1 cellular context compared by ENCODE assay signal in the genomic region with DNA sequence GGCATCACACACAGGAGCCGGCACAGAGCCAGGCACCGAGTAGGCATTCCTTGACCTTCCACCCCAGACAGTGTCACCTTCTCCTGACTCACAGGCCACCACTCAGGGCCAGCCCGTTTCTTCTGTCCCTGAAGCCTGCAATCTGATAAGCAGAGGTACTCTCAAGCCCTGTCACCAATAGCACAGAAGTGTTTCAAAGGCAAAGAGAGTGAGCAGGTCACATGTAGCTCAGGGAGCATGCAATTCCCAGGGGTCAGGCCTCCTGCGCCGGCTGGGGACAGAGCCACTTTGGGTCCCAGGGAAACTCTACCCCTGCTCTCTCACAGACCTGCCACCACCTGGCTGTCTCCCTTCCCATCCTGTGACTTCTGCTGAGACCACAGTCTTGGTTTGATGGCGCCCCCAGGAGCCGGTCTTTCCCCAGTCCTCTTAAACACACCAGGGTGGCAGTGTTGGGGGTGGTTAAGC.
TF ChIP-seq lines count a peak whose summit lies in the region.

No MANE protein-coding gene starts in this region.

TF ChIP-seq in HepG2, 621 proteins besides CTCF, POLR2A, EP300 and RAD21 (continued from another document and continues in another):
- TF ChIP-seq, protein P1, sequence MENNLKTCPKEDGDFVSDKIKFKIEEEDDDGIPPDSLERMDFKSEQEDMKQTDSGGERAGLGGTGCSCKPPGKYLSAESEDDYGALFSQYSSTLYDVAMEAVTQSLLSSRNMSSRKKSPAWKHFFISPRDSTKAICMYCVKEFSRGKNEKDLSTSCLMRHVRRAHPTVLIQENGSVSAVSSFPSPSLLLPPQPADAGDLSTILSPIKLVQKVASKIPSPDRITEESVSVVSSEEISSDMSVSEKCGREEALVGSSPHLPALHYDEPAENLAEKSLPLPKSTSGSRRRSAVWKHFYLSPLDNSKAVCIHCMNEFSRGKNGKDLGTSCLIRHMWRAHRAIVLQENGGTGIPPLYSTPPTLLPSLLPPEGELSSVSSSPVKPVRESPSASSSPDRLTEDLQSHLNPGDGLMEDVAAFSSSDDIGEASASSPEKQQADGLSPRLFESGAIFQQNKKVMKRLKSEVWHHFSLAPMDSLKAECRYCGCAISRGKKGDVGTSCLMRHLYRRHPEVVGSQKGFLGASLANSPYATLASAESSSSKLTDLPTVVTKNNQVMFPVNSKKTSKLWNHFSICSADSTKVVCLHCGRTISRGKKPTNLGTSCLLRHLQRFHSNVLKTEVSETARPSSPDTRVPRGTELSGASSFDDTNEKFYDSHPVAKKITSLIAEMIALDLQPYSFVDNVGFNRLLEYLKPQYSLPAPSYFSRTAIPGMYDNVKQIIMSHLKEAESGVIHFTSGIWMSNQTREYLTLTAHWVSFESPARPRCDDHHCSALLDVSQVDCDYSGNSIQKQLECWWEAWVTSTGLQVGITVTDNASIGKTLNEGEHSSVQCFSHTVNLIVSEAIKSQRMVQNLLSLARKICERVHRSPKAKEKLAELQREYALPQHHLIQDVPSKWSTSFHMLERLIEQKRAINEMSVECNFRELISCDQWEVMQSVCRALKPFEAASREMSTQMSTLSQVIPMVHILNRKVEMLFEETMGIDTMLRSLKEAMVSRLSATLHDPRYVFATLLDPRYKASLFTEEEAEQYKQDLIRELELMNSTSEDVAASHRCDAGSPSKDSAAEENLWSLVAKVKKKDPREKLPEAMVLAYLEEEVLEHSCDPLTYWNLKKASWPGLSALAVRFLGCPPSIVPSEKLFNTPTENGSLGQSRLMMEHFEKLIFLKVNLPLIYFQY (CRISPR knock-in tag; IDR thresholded peaks at IDR 0.05; ENCODE audit: borderline replicate concordance) = 0 out of 2 replicates have a peak, but pooled peaks have one; percentile 32
- TF ChIP-seq MYNN (CRISPR knock-in tag; IDR thresholded peaks at IDR 0.05; ENCODE audit: low read depth) (no peak), ZNF331 (CRISPR knock-in tag; IDR thresholded peaks at IDR 0.05) (no peak), SMAD3 (CRISPR knock-in tag; IDR thresholded peaks at IDR 0.05) (no peak), USF2 (IDR thresholded peaks at IDR 0.05; ENCODE audit: low read depth, low read length) (no peak), USF2 (CRISPR knock-in tag; IDR thresholded peaks at IDR 0.05; ENCODE audit: borderline replicate concordance) (peak; percentile 43; the same call in 1 of the 2 replicates), MEIS1 (CRISPR knock-in tag; IDR thresholded peaks at IDR 0.05; ENCODE audit: borderline replicate concordance) (peak; percentile 73; the same call in 1 of the 2 replicates), BORCS8-MEF2B (CRISPR knock-in tag; IDR thresholded peaks at IDR 0.05) (0 out of 2 replicates have a peak, but pooled peaks have one; percentile 29), ZNF674 (CRISPR knock-in tag; IDR thresholded peaks at IDR 0.05; ENCODE audit: low read depth) (no peak), TARDBP (CRISPR knock-in tag; IDR thresholded peaks at IDR 0.05) (peak; percentile 62; the same call in 1 of the 2 replicates), ARNT2 (CRISPR knock-in tag; IDR thresholded peaks at IDR 0.05; ENCODE audit: low read depth) (no peak), ZZZ3 (CRISPR knock-in tag; IDR thresholded peaks at IDR 0.05; ENCODE audit: borderline replicate concordance) (no peak), XRCC5 (optimal IDR thresholded peaks at IDR 0.05; ENCODE audit: low read length) (peak; percentile 26), LCORL (IDR thresholded peaks at IDR 0.05) (no peak), LCORL (CRISPR knock-in tag; IDR thresholded peaks at IDR 0.05) (peak; percentile 84), GTF2F1 (IDR thresholded peaks at IDR 0.05; ENCODE audit: low read length) (no peak), ZMYM3 (CRISPR knock-in tag; IDR thresholded peaks at IDR 0.05) (0 out of 2 replicates have a peak, but pooled peaks have one; percentile 33), FOXA3 (CRISPR knock-in tag; IDR thresholded peaks at IDR 0.05) (peak; percentile 38; the same call in 1 of the 2 replicates), POGK (CRISPR knock-in tag; conservative IDR thresholded peaks at IDR 0.05) (peak; percentile 50; the same call in 1 of the 2 replicates), ZNF567 (CRISPR knock-in tag; IDR thresholded peaks at IDR 0.05; ENCODE audit: borderline replicate concordance) (0 out of 2 replicates have a peak, but pooled peaks have one; percentile 39), SALL1 (CRISPR knock-in tag; IDR thresholded peaks at IDR 0.05) (peak; percentile 59), FOXC1 (CRISPR knock-in tag; IDR thresholded peaks at IDR 0.05; ENCODE audit: borderline replicate concordance) (peak; percentile 85), TFDP2 (CRISPR knock-in tag; IDR thresholded peaks at IDR 0.05) (no peak), ZNF432 (CRISPR knock-in tag; IDR thresholded peaks at IDR 0.05; ENCODE audit: borderline replicate concordance) (no peak), ZNF550 (CRISPR knock-in tag; IDR thresholded peaks at IDR 0.05; ENCODE audit: borderline replicate concordance) (0 out of 2 replicates have a peak, but pooled peaks have one; percentile 27), ZNF775 (CRISPR knock-in tag; IDR thresholded peaks at IDR 0.05; ENCODE audit: borderline replicate concordance) (no peak), HCFC1 (IDR thresholded peaks at IDR 0.05; ENCODE audit: low read depth, low read length) (no peak), PAXIP1 (CRISPR knock-in tag; conservative IDR thresholded peaks at IDR 0.05) (peak; percentile 37; the same call in 1 of the 2 replicates), ZNF605 (CRISPR knock-in tag; IDR thresholded peaks at IDR 0.05) (0 out of 2 replicates have a peak, but pooled peaks have one; percentile 24), RARG (CRISPR knock-in tag; IDR thresholded peaks at IDR 0.05; ENCODE audit: low read depth) (no peak), ZNF556 (CRISPR knock-in tag; IDR thresholded peaks at IDR 0.05; ENCODE audit: borderline replicate concordance) (peak; percentile 59; the same call in 1 of the 2 replicates), ARNTL (CRISPR knock-in tag; IDR thresholded peaks at IDR 0.05) (peak; percentile 69; the same call in 1 of the 2 replicates)
- TF ChIP-seq, protein P2, sequence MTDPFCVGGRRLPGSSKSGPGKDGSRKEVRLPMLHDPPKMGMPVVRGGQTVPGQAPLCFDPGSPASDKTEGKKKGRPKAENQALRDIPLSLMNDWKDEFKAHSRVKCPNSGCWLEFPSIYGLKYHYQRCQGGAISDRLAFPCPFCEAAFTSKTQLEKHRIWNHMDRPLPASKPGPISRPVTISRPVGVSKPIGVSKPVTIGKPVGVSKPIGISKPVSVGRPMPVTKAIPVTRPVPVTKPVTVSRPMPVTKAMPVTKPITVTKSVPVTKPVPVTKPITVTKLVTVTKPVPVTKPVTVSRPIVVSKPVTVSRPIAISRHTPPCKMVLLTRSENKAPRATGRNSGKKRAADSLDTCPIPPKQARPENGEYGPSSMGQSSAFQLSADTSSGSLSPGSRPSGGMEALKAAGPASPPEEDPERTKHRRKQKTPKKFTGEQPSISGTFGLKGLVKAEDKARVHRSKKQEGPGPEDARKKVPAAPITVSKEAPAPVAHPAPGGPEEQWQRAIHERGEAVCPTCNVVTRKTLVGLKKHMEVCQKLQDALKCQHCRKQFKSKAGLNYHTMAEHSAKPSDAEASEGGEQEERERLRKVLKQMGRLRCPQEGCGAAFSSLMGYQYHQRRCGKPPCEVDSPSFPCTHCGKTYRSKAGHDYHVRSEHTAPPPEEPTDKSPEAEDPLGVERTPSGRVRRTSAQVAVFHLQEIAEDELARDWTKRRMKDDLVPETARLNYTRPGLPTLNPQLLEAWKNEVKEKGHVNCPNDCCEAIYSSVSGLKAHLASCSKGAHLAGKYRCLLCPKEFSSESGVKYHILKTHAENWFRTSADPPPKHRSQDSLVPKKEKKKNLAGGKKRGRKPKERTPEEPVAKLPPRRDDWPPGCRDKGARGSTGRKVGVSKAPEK (CRISPR knock-in tag; IDR thresholded peaks at IDR 0.05; ENCODE audit: borderline replicate concordance) = 0 out of 2 replicates have a peak, but pooled peaks have one; percentile 63
- TF ChIP-seq, protein P3, sequence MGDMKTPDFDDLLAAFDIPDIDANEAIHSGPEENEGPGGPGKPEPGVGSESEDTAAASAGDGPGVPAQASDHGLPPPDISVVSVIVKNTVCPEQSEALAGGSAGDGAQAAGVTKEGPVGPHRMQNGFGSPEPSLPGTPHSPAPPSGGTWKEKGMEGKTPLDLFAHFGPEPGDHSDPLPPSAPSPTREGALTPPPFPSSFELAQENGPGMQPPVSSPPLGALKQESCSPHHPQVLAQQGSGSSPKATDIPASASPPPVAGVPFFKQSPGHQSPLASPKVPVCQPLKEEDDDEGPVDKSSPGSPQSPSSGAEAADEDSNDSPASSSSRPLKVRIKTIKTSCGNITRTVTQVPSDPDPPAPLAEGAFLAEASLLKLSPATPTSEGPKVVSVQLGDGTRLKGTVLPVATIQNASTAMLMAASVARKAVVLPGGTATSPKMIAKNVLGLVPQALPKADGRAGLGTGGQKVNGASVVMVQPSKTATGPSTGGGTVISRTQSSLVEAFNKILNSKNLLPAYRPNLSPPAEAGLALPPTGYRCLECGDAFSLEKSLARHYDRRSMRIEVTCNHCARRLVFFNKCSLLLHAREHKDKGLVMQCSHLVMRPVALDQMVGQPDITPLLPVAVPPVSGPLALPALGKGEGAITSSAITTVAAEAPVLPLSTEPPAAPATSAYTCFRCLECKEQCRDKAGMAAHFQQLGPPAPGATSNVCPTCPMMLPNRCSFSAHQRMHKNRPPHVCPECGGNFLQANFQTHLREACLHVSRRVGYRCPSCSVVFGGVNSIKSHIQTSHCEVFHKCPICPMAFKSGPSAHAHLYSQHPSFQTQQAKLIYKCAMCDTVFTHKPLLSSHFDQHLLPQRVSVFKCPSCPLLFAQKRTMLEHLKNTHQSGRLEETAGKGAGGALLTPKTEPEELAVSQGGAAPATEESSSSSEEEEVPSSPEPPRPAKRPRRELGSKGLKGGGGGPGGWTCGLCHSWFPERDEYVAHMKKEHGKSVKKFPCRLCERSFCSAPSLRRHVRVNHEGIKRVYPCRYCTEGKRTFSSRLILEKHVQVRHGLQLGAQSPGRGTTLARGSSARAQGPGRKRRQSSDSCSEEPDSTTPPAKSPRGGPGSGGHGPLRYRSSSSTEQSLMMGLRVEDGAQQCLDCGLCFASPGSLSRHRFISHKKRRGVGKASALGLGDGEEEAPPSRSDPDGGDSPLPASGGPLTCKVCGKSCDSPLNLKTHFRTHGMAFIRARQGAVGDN (CRISPR knock-in tag; IDR thresholded peaks at IDR 0.05) = peak; percentile 75
